In genomic region chr16:85275533-85276249, GRCh38 we compare ENCODE assay signal across 8 cellular contexts.
DNase-seq lines count a peak whose midpoint lies in the region; ATAC-seq and TF ChIP-seq lines count a peak whose summit lies in the region.

No MANE protein-coding gene starts in this region.

- ATAC-seq in activated CD4-positive, CD25-positive, alpha-beta regulatory T cell treated with anti-CD3 and anti-CD28 coated beads, Interleukin-2, amount 50 U/mL, for 24 hours, result peak; percentile 47 to 59
- no peak for ATAC-seq in GM18519 (IDR thresholded peaks at IDR 0.05; ENCODE audit: low FRiP score, unreplicated experiment)

- H3K4me3 ChIP-seq in cardiac fibroblast (replicated peaks in 1 of 2; ENCODE audit: low read depth in 2 of 2, low read length in 2 of 2) (no peak overlapping the region), kidney epithelial cell (ENCODE audit: low read depth, low read length) (no peak overlapping the region)

- H3K27me3 ChIP-seq in kidney epithelial cell (ENCODE audit: control insufficient read depth, insufficient read depth, low read length), result peaks cover 6% of the 10 kb centered on the region

- H3K36me3 ChIP-seq in kidney epithelial cell (ENCODE audit: control insufficient read depth, insufficient read depth, low read length), result no peaks in the 10 kb centered on the region

- DNase-seq in NCI-H2081 (lab: John Stamatoyannopoulos, UW) (peak; percentile 52 to 68), NCI-H2081 treated with DMSO at 0.1 percent for 48 hours (lab: John Stamatoyannopoulos, UW) (no peak), NCI-H1694 (lab: John Stamatoyannopoulos, UW) (peak; percentile 73), cardiac fibroblast (ENCODE audit: low read depth in 2 of 2) (peak; percentile 58 to 66), kidney epithelial cell (ENCODE audit: low read depth) (no peak)
- peak; percentile 74 to 80 for DNase-seq in stimulated activated CD4-positive, alpha-beta T cell treated with anti-CD3 and anti-CD28 coated beads, Interleukin-2, amount 100 ng/mL, for 48 hours

- peak; percentile 98 for TF ChIP-seq CTCF in cardiac fibroblast (IDR thresholded peaks at IDR 0.05; ENCODE audit: low read depth, low read length)
- peak; percentile 99 for TF ChIP-seq CTCF in kidney epithelial cell (IDR thresholded peaks at IDR 0.05; ENCODE audit: insufficient read depth, low read length, poor library complexity, severe bottlenecking)

Comparison
In these comparisons a context has a peak if more than half of its experiments do, and no peak if none do; other contexts are left out.
1. DNase-seq: peak in NCI-H2081 (2 of 2), NCI-H1694 (single experiment), cardiac fibroblast (2 of 2) and stimulated activated CD4-positive, alpha-beta T cell treated with anti-CD3 and anti-CD28 coated beads, Interleukin-2, amount 100 ng/mL, for 48 hours (2 of 2); none in NCI-H2081 treated with DMSO at 0.1 percent for 48 hours (single experiment) and kidney epithelial cell (single experiment).